1 cellular context compared by ENCODE assay signal in genomic region chr12:43291516-43291915, GRCh38.
TF ChIP-seq lines count a peak whose summit lies in the region.

No MANE protein-coding gene starts in this region.

TF ChIP-seq in HepG2, 621 proteins besides CTCF, POLR2A, EP300 and RAD21:
- TF ChIP-seq ZNF354B (CRISPR knock-in tag; IDR thresholded peaks at IDR 0.05) (no peak), HNRNPK (IDR thresholded peaks at IDR 0.05; ENCODE audit: low read depth, low read length, poor library complexity, severe bottlenecking) (no peak), MYNN (CRISPR knock-in tag; IDR thresholded peaks at IDR 0.05; ENCODE audit: low read depth) (no peak), ZNF496 (CRISPR knock-in tag; IDR thresholded peaks at IDR 0.05; ENCODE audit: insufficient replicate concordance) (no peak), KMT2B (CRISPR knock-in tag; IDR thresholded peaks at IDR 0.05) (no peak), MXI1 (IDR thresholded peaks at IDR 0.05; ENCODE audit: borderline replicate concordance, low read depth, low read length) (no peak), ZNF331 (CRISPR knock-in tag; IDR thresholded peaks at IDR 0.05) (no peak), ZFP41 (CRISPR knock-in tag; IDR thresholded peaks at IDR 0.05; ENCODE audit: borderline replicate concordance) (no peak), TCF7 (IDR thresholded peaks at IDR 0.05; ENCODE audit: low read depth) (no peak), KLF13 (CRISPR knock-in tag; IDR thresholded peaks at IDR 0.05) (no peak), ZNF564 (CRISPR knock-in tag; IDR thresholded peaks at IDR 0.05) (no peak), ZUFSP (CRISPR knock-in tag; IDR thresholded peaks at IDR 0.05; ENCODE audit: borderline replicate concordance) (no peak), ZNF224 (CRISPR knock-in tag; IDR thresholded peaks at IDR 0.05) (no peak), ZNF552 (CRISPR knock-in tag; IDR thresholded peaks at IDR 0.05; ENCODE audit: borderline replicate concordance) (no peak), ZNF329 (CRISPR knock-in tag; IDR thresholded peaks at IDR 0.05; ENCODE audit: low read depth) (no peak), NFE2 (CRISPR knock-in tag; IDR thresholded peaks at IDR 0.05) (no peak), ZNF143 (CRISPR knock-in tag; IDR thresholded peaks at IDR 0.05) (no peak)
- TF ChIP-seq, protein P1, sequence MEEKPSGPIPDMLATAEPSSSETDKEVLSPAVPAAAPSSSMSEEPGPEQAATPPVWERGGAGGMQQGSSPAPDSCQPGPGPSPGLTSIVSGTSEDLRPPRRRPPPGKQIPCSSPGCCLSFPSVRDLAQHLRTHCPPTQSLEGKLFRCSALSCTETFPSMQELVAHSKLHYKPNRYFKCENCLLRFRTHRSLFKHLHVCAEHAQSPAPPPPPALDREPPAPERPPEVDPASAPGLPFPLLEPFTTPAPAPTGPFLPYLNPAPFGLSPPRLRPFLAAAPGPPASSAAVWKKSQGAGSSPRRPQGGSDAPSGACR (CRISPR knock-in tag; IDR thresholded peaks at IDR 0.05), result no peak
- TF ChIP-seq, protein P2, sequence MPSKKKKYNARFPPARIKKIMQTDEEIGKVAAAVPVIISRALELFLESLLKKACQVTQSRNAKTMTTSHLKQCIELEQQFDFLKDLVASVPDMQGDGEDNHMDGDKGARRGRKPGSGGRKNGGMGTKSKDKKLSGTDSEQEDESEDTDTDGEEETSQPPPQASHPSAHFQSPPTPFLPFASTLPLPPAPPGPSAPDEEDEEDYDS (CRISPR knock-in tag; IDR thresholded peaks at IDR 0.05), result no peak
